Comparison of ENCODE assay signal across 26 cellular contexts in genomic region chr19:21878646-21879045, GRCh38.
"Had no signal": no experiment of that assay in that cellular context is flagged by ENCODE, and none has a peak within 500 bp of the region (broad histone marks: within the 10 kb centered on the region; RNA-seq: fewer than 3 reads in every experiment).

No MANE protein-coding gene starts in this region.

- H3K27me3 ChIP-seq: neural progenitor cell, pancreas, right lobe of liver, sigmoid colon, suprapubic skin, testis, tibial artery, transverse colon, upper lobe of left lung, vagina had no signal

- H3K36me3 ChIP-seq: neural progenitor cell, pancreas, right lobe of liver, sigmoid colon, suprapubic skin, tibial artery, transverse colon, upper lobe of left lung, vagina had no signal

- H3K4me1 ChIP-seq: neural progenitor cell, pancreas, psoas muscle, right lobe of liver, sigmoid colon, suprapubic skin, testis, tibial artery, transverse colon, upper lobe of left lung, vagina had no signal

- H2AFZ ChIP-seq: neural progenitor cell had no signal

- DNase-seq: naive thymus-derived CD4-positive, alpha-beta T cell; natural killer cell; nucleus accumbens; pancreas; psoas muscle; right cardiac atrium; right lobe of liver; sigmoid colon; small intestine; stimulated activated CD4-positive, alpha-beta T cell treated with anti-CD3 and anti-CD28 coated beads, Interleukin-15, amount 100 ng/mL, for 24 hours; stimulated activated CD4-positive, alpha-beta T cell treated with anti-CD3 and anti-CD28 coated beads, Interleukin-2, amount 100 ng/mL, for 24 hours; stimulated activated CD4-positive, alpha-beta T cell treated with anti-CD3 and anti-CD28 coated beads, Interleukin-2, amount 100 ng/mL, for 48 hours; stimulated activated CD4-positive, alpha-beta T cell treated with anti-CD3 and anti-CD28 coated beads, Interleukin-4, amount 100 ng/mL, for 24 hours; stimulated activated naive CD4-positive, alpha-beta T cell; stimulated activated naive CD8-positive, alpha-beta T cell treated with anti-CD3 and anti-CD28 coated beads, Interleukin-15, amount 100 ng/mL, for 72 hours; stimulated activated naive CD8-positive, alpha-beta T cell treated with anti-CD3 and anti-CD28 coated beads, Interleukin-15, Interleukin-2, amounts not matched to agents 100 U/mL and 50 U/mL, for 24 hours; substantia nigra; testis; tibial artery; transverse colon; upper lobe of left lung had no signal

- H3K27ac Mint-ChIP-seq: natural killer cell; nephron; neural progenitor cell; stimulated activated memory B cell treated with anti-CD40 and anti-IgM and Interleukin-4, amounts not matched to agents 10 μg/mL and 1 μg/mL and 100 μg/mL, for 72 hours; stimulated activated naive CD8-positive, alpha-beta T cell treated with anti-CD3 and anti-CD28 coated beads, Interleukin-15, amount 100 ng/mL, for 72 hours had no signal

- H3K27ac ChIP-seq: neural progenitor cell, pancreas, psoas muscle, right lobe of liver, sigmoid colon, suprapubic skin, testis, tibial artery, transverse colon, upper lobe of left lung, vagina had no signal

- H3K4me3 Mint-ChIP-seq: naive thymus-derived CD4-positive, alpha-beta T cell; natural killer cell; nephron; neural progenitor cell; stimulated activated memory B cell treated with anti-CD40 and anti-IgM and Interleukin-4, amounts not matched to agents 10 μg/mL and 1 μg/mL and 100 μg/mL, for 72 hours; stimulated activated naive CD8-positive, alpha-beta T cell treated with anti-CD3 and anti-CD28 coated beads, Interleukin-15, amount 100 ng/mL, for 72 hours had no signal

- H3K4me3 ChIP-seq: neural progenitor cell, pancreas, psoas muscle, right lobe of liver, sigmoid colon, suprapubic skin, testis, tibial artery, transverse colon, upper lobe of left lung, vagina had no signal

- H3K9me3 Mint-ChIP-seq: natural killer cell; stimulated activated memory B cell treated with anti-CD40 and anti-IgM and Interleukin-4, amounts not matched to agents 10 μg/mL and 1 μg/mL and 100 μg/mL, for 72 hours; stimulated activated naive CD8-positive, alpha-beta T cell treated with anti-CD3 and anti-CD28 coated beads, Interleukin-15, amount 100 ng/mL, for 72 hours had no signal

- H3K9me3 ChIP-seq: pancreas, psoas muscle, right lobe of liver, sigmoid colon, suprapubic skin, testis, tibial artery, transverse colon, upper lobe of left lung, vagina had no signal

- H3K4me2 ChIP-seq: neural progenitor cell had no signal

- H3K27me3 Mint-ChIP-seq: stimulated activated memory B cell treated with anti-CD40 and anti-IgM and Interleukin-4, amounts not matched to agents 10 μg/mL and 1 μg/mL and 100 μg/mL, for 72 hours had no signal

- H3K36me3 Mint-ChIP-seq: naive thymus-derived CD4-positive, alpha-beta T cell; natural killer cell; neural progenitor cell; stimulated activated memory B cell treated with anti-CD40 and anti-IgM and Interleukin-4, amounts not matched to agents 10 μg/mL and 1 μg/mL and 100 μg/mL, for 72 hours had no signal

- H3K9ac ChIP-seq: neural progenitor cell had no signal

- H3K4me1 Mint-ChIP-seq: naive thymus-derived CD4-positive, alpha-beta T cell; natural killer cell; nephron; neural progenitor cell; stimulated activated naive CD8-positive, alpha-beta T cell treated with anti-CD3 and anti-CD28 coated beads, Interleukin-15, amount 100 ng/mL, for 72 hours had no signal

- ATAC-seq: naive thymus-derived CD4-positive, alpha-beta T cell; natural killer cell; pancreas; psoas muscle; right cardiac atrium; right lobe of liver; stimulated activated memory B cell treated with anti-CD40 and anti-IgM and Interleukin-4, amounts not matched to agents 10 μg/mL and 1 μg/mL and 100 μg/mL, for 72 hours; stimulated activated naive CD8-positive, alpha-beta T cell treated with anti-CD3 and anti-CD28 coated beads, Interleukin-15, amount 100 ng/mL, for 72 hours; stimulated activated naive CD8-positive, alpha-beta T cell treated with anti-CD3 and anti-CD28 coated beads, Interleukin-15, Interleukin-2, amounts not matched to agents 100 U/mL and 50 U/mL, for 24 hours had no signal
